In genomic region chr11:59171508-59172322, GRCh38 we compare ENCODE assay signal across 8 cellular contexts. TPM values are rescaled to one million over a fixed set of nuclear protein-coding genes. Genes with fewer than 3 reads are reported as not detected.
A peak's percentile ranks its signal among the peaks of the same experiment; 100 is the strongest.
DNase-seq lines count a peak whose midpoint lies in the region; ATAC-seq and TF ChIP-seq lines count a peak whose summit lies in the region.

Gene DTX4 (plus strand): TSS chr11:59172132. CDS start chr11:59172596, 464 bp downstream.

- H4K20me1 ChIP-seq in OCI-LY1 (ENCODE audit: insufficient read depth, low read length), result no peaks in the 10 kb centered on the region

- H3K4me3 ChIP-seq in OCI-LY1 (ENCODE audit: low read depth, low read length, poor library complexity, severe bottlenecking), result peak within 1 kb of the TSS; percentile 78
- peak within 1 kb of the TSS; percentile 69 for H3K4me3 ChIP-seq in epithelial cell of proximal tubule (ENCODE audit: low read depth, low read length)
- H3K4me3 ChIP-seq in mucosa of rectum (ENCODE audit: low read length in 2 of 2), result peak within 1 kb of the TSS; percentile 78 to 81

- H2AFZ ChIP-seq in OCI-LY1 (ENCODE audit: low read length), result 0 out of 2 replicates have a peak within 1 kb of the TSS, but pooled peaks have one; percentile 42

- TF ChIP-seq CTCF in OCI-LY1 (IDR thresholded peaks at IDR 0.05; ENCODE audit: low read length) (peak; percentile 74), epithelial cell of proximal tubule (conservative IDR thresholded peaks at IDR 0.05; ENCODE audit: low read depth, low read length) (peak; percentile 70)

- DNase-seq in D341Med (ENCODE audit: low spot score) (peak; percentile 91), HT1080 (ENCODE audit: low read depth) (peak; percentile 85), activated T-cell treated with anti-CD3 and anti-CD28 coated beads for 4 hours (peak; percentile 82), epithelial cell of proximal tubule (ENCODE audit: low read depth) (peak; percentile 18)
- peak; percentile 70 to 72 for DNase-seq in stimulated activated CD8-positive, alpha-beta memory T cell treated with anti-CD3 and anti-CD28 coated beads, Interleukin-4, amount 100 ng/mL, for 4 hours (ENCODE audit: low read depth in 2 of 2, low spot score in 1 of 2)

- 0 out of 2 replicates have a peak, but pooled peaks cover 3% of the 10 kb centered on the region for H3F3A ChIP-seq in OCI-LY1 (ENCODE audit: insufficient read depth, low read length)

- no peaks in the 10 kb centered on the region for H3K9me2 ChIP-seq in OCI-LY1 (ENCODE audit: low read depth, low read length)

- no peaks in the 10 kb centered on the region; the same call in 1 of the 2 replicates for H3K36me3 ChIP-seq in OCI-LY1 (ENCODE audit: insufficient read depth, low read length)
- peaks cover 3 to 6% of the 10 kb centered on the region in 2 donors for H3K36me3 ChIP-seq in mucosa of rectum (ENCODE audit: control insufficient read depth in 2 of 2, insufficient read depth in 2 of 2, low read length in 2 of 2)

- peaks cover 17% of the 10 kb centered on the region for H3K4me1 ChIP-seq in OCI-LY1 (ENCODE audit: insufficient read depth, low read length, severe bottlenecking)
- peaks cover 29 to 34% of the 10 kb centered on the region in 2 donors for H3K4me1 ChIP-seq in mucosa of rectum (ENCODE audit: control insufficient read depth in 2 of 2, insufficient read depth in 2 of 2, low read length in 2 of 2)

- no peaks in the 10 kb centered on the region for H3K9me3 ChIP-seq in OCI-LY1 (ENCODE audit: low read length)
- no peaks in the 10 kb centered on the region for H3K9me3 ChIP-seq in mucosa of rectum (ENCODE audit: control insufficient read depth in 2 of 2, low read length in 2 of 2)

- no peaks in the 10 kb centered on the region for H3K27me3 ChIP-seq in OCI-LY1 (ENCODE audit: insufficient read depth, low read length)
- H3K27me3 ChIP-seq in mucosa of rectum (ENCODE audit: control insufficient read depth in 2 of 2, insufficient read depth in 2 of 2, low read length in 2 of 2), result no peaks in the 10 kb centered on the region

- peak; percentile 72 for ATAC-seq in GM21367 (IDR thresholded peaks at IDR 0.05; ENCODE audit: unreplicated experiment)

- no peaks in the 10 kb centered on the region for H3K79me2 ChIP-seq in OCI-LY1 (ENCODE audit: insufficient read depth, low read length)

- peak within 1 kb of the TSS; percentile 73 for H3K9ac ChIP-seq in OCI-LY1 (ENCODE audit: low read length)
- peak within 1 kb of the TSS; percentile 77 to 83 for H3K9ac ChIP-seq in mucosa of rectum (ENCODE audit: low read depth in 1 of 2, low read length in 2 of 2)

- H3K4me2 ChIP-seq in OCI-LY1 (ENCODE audit: low read length), result peak within 1 kb of the TSS; percentile 95

- H3K27ac ChIP-seq in OCI-LY1 (ENCODE audit: low read depth, low read length, poor library complexity, severe bottlenecking), result peak within 1 kb of the TSS; percentile 17
- peak within 1 kb of the TSS; percentile 94 to 96 for H3K27ac ChIP-seq in mucosa of rectum (ENCODE audit: low read depth in 2 of 2, low read length in 2 of 2)

RNA-seq across cellular contexts. Expression of gene DTX4, which starts in this region (rescaled TPM):
- 1.2 and 2.8 TPM in 2 replicates for total RNA-seq in HT1080 (2014; rRNA removed; shearing (Covaris generic))
- polyA plus RNA-seq in HT1080 (2015; cell fraction: cytosol; rRNA removed), result 0.67 and 1.3 TPM in 2 replicates
- 1.00 and 1.4 TPM in 2 replicates for polyA plus RNA-seq in HT1080 (2015; cell fraction: nucleus; rRNA removed)
- total RNA-seq in epithelial cell of proximal tubule, result 2.7 and 3.0 TPM in 2 replicates

Comparison
In these comparisons a context has a peak if more than half of its experiments do, and no peak if none do; other contexts are left out.
1. Peak in every context shown above with its lines: DNase-seq, ATAC-seq, H3K4me3 ChIP-seq and H3K27ac ChIP-seq.
2. DNase-seq: peak in every context shown above with its lines; median percentile 91 in D341Med; 85 in HT1080; 82 in activated T-cell treated with anti-CD3 and anti-CD28 coated beads for 4 hours; 71 in stimulated activated CD8-positive, alpha-beta memory T cell treated with anti-CD3 and anti-CD28 coated beads, Interleukin-4, amount 100 ng/mL, for 4 hours; 18 in epithelial cell of proximal tubule.